ENCODE assay signal across 19 cellular contexts in the genomic region with DNA sequence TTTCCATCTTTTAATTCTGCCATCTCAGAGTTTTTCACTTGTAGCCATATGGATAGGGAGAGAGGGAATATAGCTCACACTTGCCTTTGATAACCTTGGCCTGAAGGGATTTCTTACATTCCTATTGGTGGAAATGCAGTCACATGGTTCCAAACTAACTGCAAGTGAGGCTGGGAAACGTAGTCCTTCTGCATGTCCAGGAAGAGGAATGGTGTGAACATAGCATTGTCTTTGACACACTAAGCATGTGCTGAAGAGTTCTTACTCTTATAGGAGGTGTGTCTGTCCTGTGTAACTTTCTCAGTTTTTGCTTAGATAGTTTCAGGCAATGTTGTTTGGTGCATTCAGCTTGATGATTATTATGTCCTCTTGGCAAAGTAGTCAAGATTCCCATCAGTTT. TPM values are rescaled to one million over a fixed set of nuclear protein-coding genes. Genes with fewer than 3 reads are reported as not detected.
DNase-seq lines count a peak whose midpoint lies in the region; ATAC-seq, FAIRE-seq and TF ChIP-seq lines count a peak whose summit lies in the region.
"Not testable (repeated sequence)": the region's sequence is repeated elsewhere in the genome, so short reads cannot be mapped to it uniquely, and the experiment has no call there.
"Had no signal": no experiment of that assay in that cellular context is flagged by ENCODE, and none has a peak within 500 bp of the region (broad histone marks: within the 10 kb centered on the region; RNA-seq: fewer than 3 reads in every experiment).

No MANE protein-coding gene starts in this region.

- H3K4me2 ChIP-seq in A549, result not testable (repeated sequence)

- not testable (repeated sequence) for H3K27ac Mint-ChIP-seq in activated CD4-positive, alpha-beta T cell treated with anti-CD3 and anti-CD28 coated beads, Interleukin-2, amount 10 ng/mL, durations not matched to agents 7 days and 5 days

- H3K9me3 Mint-ChIP-seq in activated CD4-positive, alpha-beta T cell treated with anti-CD3 and anti-CD28 coated beads, Interleukin-2, amount 10 ng/mL, durations not matched to agents 7 days and 5 days, result not testable (repeated sequence)

- POLR2A ChIA-PET in A549 (lab: Yijun Ruan, JAX); activated CD4-positive, alpha-beta T cell treated with anti-CD3 and anti-CD28 coated beads, Interleukin-2, amount 10 ng/mL, durations not matched to agents 7 days and 5 days (lab: Charles Lee): not testable (repeated sequence)

- H3K4me3 ChIP-seq in A549, result not testable (repeated sequence)

- in situ Hi-C loops in KBM-7 (cut with MboI; ENCODE audit: low pct_unique_long_range_greater_than_20kb, low sequenced_read_pairs); SK-MEL-5 (cut with HindIII; ENCODE audit: low pct_unique_long_range_greater_than_20kb, low sequenced_read_pairs): not testable (repeated sequence)

- not testable (repeated sequence) for H3K4me3 Mint-ChIP-seq in activated CD4-positive, alpha-beta T cell treated with anti-CD3 and anti-CD28 coated beads, Interleukin-2, amount 10 ng/mL, durations not matched to agents 7 days and 5 days

- not testable (repeated sequence) for H3K27ac ChIP-seq in A549

- DNase-seq in A549 (ENCODE audit: low read depth in 1 of 2, low spot score in 1 of 2) (peak in 1 of 2 experiments; percentile 25), EH (ENCODE audit: low read depth) (peak; percentile 27), KBM-7 (peak; percentile 23), NCI-H2171 treated with DMSO at 0.1 percent for 48 hours (lab: John Stamatoyannopoulos, UW) (peak; percentile 21), SK-MEL-5 (ENCODE audit: low read depth, low spot score) (peak; percentile 64), dermis blood vessel endothelial cell (peak; percentile 18), iris pigment epithelial cell (ENCODE audit: low read depth) (peak; percentile 33)
- peak; percentile 8 for DNase-seq in activated CD4-positive, alpha-beta T cell treated with anti-CD3 and anti-CD28 coated beads, Interleukin-2, amount 10 ng/mL, durations not matched to agents 7 days and 5 days

- not testable (repeated sequence) for TF ChIP-seq EP300 in A549 (IDR thresholded peaks at IDR 0.05)

- not testable (repeated sequence) for H3K27me3 Mint-ChIP-seq in activated CD4-positive, alpha-beta T cell treated with anti-CD3 and anti-CD28 coated beads, Interleukin-2, amount 10 ng/mL, durations not matched to agents 7 days and 5 days

- H3K36me3 Mint-ChIP-seq in activated CD4-positive, alpha-beta T cell treated with anti-CD3 and anti-CD28 coated beads, Interleukin-2, amount 10 ng/mL, durations not matched to agents 7 days and 5 days (ENCODE audit: low read depth), result not testable (repeated sequence)

- not testable (repeated sequence) for ATAC-seq in A549

- WGBS in A549 (ENCODE audit: missing lambda C conversion rate), result 0% methylated on average over 1 of the region's 1 CpG

- TF ChIP-seq CTCF in A549 (IDR thresholded peaks at IDR 0.05), result not testable (repeated sequence)

- not testable (repeated sequence) for FAIRE-seq in A549 (lab: Jason Lieb, UNC)

- not testable (repeated sequence) for TF ChIP-seq RAD21 in A549 (conservative IDR thresholded peaks at IDR 0.05 in 1 of 2, IDR thresholded peaks at IDR 0.05 in 1 of 2)

- H3K4me1 ChIP-seq in A549, result not testable (repeated sequence)

- CTCF ChIA-PET in A549 (lab: Yijun Ruan, JAX); activated CD4-positive, alpha-beta T cell treated with anti-CD3 and anti-CD28 coated beads, Interleukin-2, amount 10 ng/mL, durations not matched to agents 7 days and 5 days (lab: Charles Lee): not testable (repeated sequence)

- H3K4me1 Mint-ChIP-seq in activated CD4-positive, alpha-beta T cell treated with anti-CD3 and anti-CD28 coated beads, Interleukin-2, amount 10 ng/mL, durations not matched to agents 7 days and 5 days, result not testable (repeated sequence)

- H3K9me3 ChIP-seq in A549, result not testable (repeated sequence)

- not testable (repeated sequence) for TF ChIP-seq POLR2A in A549 (IDR thresholded peaks at IDR 0.05; ENCODE audit: low read length)

TF ChIP-seq in A549, 52 proteins besides CTCF, POLR2A, EP300 and RAD21:
- TF ChIP-seq, protein P1, sequence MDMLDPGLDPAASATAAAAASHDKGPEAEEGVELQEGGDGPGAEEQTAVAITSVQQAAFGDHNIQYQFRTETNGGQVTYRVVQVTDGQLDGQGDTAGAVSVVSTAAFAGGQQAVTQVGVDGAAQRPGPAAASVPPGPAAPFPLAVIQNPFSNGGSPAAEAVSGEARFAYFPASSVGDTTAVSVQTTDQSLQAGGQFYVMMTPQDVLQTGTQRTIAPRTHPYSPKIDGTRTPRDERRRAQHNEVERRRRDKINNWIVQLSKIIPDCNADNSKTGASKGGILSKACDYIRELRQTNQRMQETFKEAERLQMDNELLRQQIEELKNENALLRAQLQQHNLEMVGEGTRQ (IDR thresholded peaks at IDR 0.05), result peak; percentile 39; the same call in 1 of the 2 replicates

RNA-seq across cellular contexts. Expression of a gene that starts 47.4 kb away (rescaled TPM):
- not detected in 2 replicates for polyA plus RNA-seq in A549 (2011; rRNA removed)
- not detected in 2 replicates for polyA plus RNA-seq in A549 (2012; cell fraction: cytosol; rRNA removed)
- not detected in 2 replicates for polyA plus RNA-seq in A549 (2012; cell fraction: nucleus; rRNA removed)
- not detected in 3 replicates for polyA plus RNA-seq in A549 (2017; fragmentation: RNase III; extraction: RNeasy Plus Mini Kit Qiagen cat#74134 plus additional on column Dnase treatment)
- not detected in 2 replicates for polyA minus RNA-seq in A549 (2011; rRNA and poly(A)+ RNA removed)
- not detected in 2 replicates for total RNA-seq in SK-MEL-5 (2014; rRNA removed; shearing (Covaris generic))
- not detected in 2 replicates for polyA plus RNA-seq in SK-MEL-5 (2015; cell fraction: cytosol; rRNA removed)
- not detected in 2 replicates for polyA plus RNA-seq in SK-MEL-5 (2015; cell fraction: nucleus; rRNA removed)
- not detected for total RNA-seq in activated CD4-positive, alpha-beta T cell treated with anti-CD3 and anti-CD28 coated beads, Interleukin-2, amount 10 ng/mL, durations not matched to agents 7 days and 5 days
- not detected in 2 replicates for total RNA-seq in dermis blood vessel endothelial cell
- total RNA-seq: activated T-cell treated with anti-CD3 and anti-CD28 coated beads, Interleukin-2, amount 50 U/mL, for 72 hours; astrocyte; CD4-positive, alpha-beta T cell; esophagus squamous epithelium; gastroesophageal sphincter; lower lobe of right lung; mucosa of descending colon; natural killer cell; progenitor cell of endocrine pancreas; testis; ureter had no signal
